Comparison of ENCODE assay signal across 8 cellular contexts in the genomic region with DNA sequence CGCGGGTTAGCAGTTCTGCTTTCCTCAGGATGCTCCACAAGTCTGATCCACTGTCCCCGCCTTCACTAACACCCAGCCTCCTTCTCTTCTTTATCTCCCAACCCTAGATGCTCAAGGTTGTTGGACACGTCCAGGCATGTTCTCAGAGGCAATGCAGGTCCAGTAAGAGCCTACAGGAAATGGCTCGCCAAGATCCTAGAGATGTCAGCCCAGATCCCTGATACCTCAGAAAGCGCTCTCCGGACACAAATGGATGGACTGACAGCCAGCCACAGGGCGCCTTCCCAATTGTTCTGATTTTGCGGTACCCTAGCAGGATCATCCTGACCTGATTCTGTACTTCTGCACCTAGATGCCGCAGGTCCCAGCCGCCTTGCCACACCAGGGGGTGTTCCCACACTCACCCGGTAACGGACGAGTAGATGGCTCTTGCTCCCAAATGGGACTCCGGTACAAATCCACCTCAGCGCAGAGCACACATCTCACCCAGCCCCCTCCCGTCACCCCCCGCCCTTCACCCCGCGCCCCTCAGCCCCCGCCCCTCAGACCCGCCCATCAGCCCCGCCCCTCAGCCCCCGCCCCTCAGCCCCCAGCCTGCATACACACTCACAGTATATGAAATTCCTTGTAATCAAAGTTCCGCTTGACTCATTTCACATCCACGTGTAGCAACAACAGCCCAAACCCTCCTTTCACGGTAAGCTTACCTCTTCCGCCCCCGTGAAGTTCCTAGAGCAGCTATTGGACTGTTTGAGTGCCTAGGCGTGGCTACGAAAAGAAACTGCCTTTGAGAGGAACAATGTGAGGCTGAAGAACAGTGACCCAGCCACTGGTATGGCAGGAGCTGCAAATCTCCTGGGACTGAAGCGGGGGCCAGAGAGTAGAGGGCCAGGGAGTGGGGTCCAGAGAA. TPM values are rescaled to one million over a fixed set of nuclear protein-coding genes. Genes with fewer than 3 reads are reported as not detected.
A peak's percentile ranks its signal among the peaks of the same experiment; 100 is the strongest.
DNase-seq lines count a peak whose midpoint lies in the region; ATAC-seq and TF ChIP-seq lines count a peak whose summit lies in the region.

A gene with protein sequence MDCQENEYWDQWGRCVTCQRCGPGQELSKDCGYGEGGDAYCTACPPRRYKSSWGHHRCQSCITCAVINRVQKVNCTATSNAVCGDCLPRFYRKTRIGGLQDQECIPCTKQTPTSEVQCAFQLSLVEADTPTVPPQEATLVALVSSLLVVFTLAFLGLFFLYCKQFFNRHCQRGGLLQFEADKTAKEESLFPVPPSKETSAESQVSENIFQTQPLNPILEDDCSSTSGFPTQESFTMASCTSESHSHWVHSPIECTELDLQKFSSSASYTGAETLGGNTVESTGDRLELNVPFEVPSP (minus strand): TSS at position 488 of the 910 bp plus-strand sequence. CDS start 23,058 bp downstream, outside the sequence.

- H4K20me1 ChIP-seq in KMS-11 (ENCODE audit: insufficient read depth): no peaks in the 10 kb centered on the region

- no peaks in the 10 kb centered on the region for H3K9me3 Mint-ChIP-seq in activated naive CD8-positive, alpha-beta T cell treated with anti-CD3 and anti-CD28 coated beads for 36 hours

- H3K36me3 Mint-ChIP-seq in activated naive CD8-positive, alpha-beta T cell treated with anti-CD3 and anti-CD28 coated beads for 36 hours: no peaks in the 10 kb centered on the region

- TF ChIP-seq CTCF in GM10266 (IDR thresholded peaks at IDR 0.05; ENCODE audit: control insufficient read depth, insufficient read depth, low read depth, missing control alignments) (no peak), KMS-11 (conservative IDR thresholded peaks at IDR 0.05; ENCODE audit: low read depth, low read length) (no peak), right atrium auricular region (IDR thresholded peaks at IDR 0.05) (no peak)

- H3K27ac ChIP-seq in KMS-11: no peak within 1 kb of the TSS
- no peak within 1 kb of the TSS for H3K27ac ChIP-seq in right atrium auricular region

- H3K27ac Mint-ChIP-seq in activated naive CD8-positive, alpha-beta T cell treated with anti-CD3 and anti-CD28 coated beads for 36 hours: no peak within 1 kb of the TSS

- H3K4me1 Mint-ChIP-seq in activated naive CD8-positive, alpha-beta T cell treated with anti-CD3 and anti-CD28 coated beads for 36 hours: peaks cover 7% of the 10 kb centered on the region

- H3K27me3 ChIP-seq in KMS-11 (ENCODE audit: insufficient read depth, low read depth) (no peaks in the 10 kb centered on the region), right atrium auricular region (no peaks in the 10 kb centered on the region)

- no peaks in the 10 kb centered on the region for H3K79me2 ChIP-seq in KMS-11 (ENCODE audit: insufficient read depth, low read depth)

- peak within 1 kb of the TSS; percentile 63 for H3K4me2 ChIP-seq in KMS-11

- H3K9me3 ChIP-seq in right atrium auricular region: no peaks in the 10 kb centered on the region

- H3K4me1 ChIP-seq in KMS-11 (ENCODE audit: low read depth, poor library complexity, severe bottlenecking) (no peaks in the 10 kb centered on the region), right atrium auricular region (no peaks in the 10 kb centered on the region)

- peak within 1 kb of the TSS; percentile 25; the same call in 1 of the 2 replicates for H3K9ac ChIP-seq in KMS-11

- peak within 1 kb of the TSS; percentile 83 for H2AFZ ChIP-seq in KMS-11 (ENCODE audit: low read depth)

- H3K4me3 Mint-ChIP-seq in activated naive CD8-positive, alpha-beta T cell treated with anti-CD3 and anti-CD28 coated beads for 36 hours: peak within 1 kb of the TSS; percentile 71

- H3K4me3 ChIP-seq in KMS-11 (IDR thresholded peaks at IDR 0.05; ENCODE audit: insufficient read depth, low read depth, low read length): no peak within 1 kb of the TSS
- peak within 1 kb of the TSS; percentile 7 to 41 for H3K4me3 ChIP-seq in right atrium auricular region

- H3K36me3 ChIP-seq in KMS-11 (ENCODE audit: insufficient read depth) (no peaks in the 10 kb centered on the region), right atrium auricular region (no peaks in the 10 kb centered on the region)

- peak; percentile 92 for ATAC-seq in GM21723 (IDR thresholded peaks at IDR 0.05; ENCODE audit: unreplicated experiment)

- H3K27me3 Mint-ChIP-seq in activated naive CD8-positive, alpha-beta T cell treated with anti-CD3 and anti-CD28 coated beads for 36 hours: peaks cover 5% of the 10 kb centered on the region

- DNase-seq in GM10266 (ENCODE audit: extremely low spot score) (peak; percentile 52), right atrium auricular region (ENCODE audit: low spot score) (no peak), retina (peak; percentile 42), NCI-H510A treated with DMSO at 0.1 percent for 48 hours (lab: John Stamatoyannopoulos, UW) (no peak), cerebellum (ENCODE audit: low spot score) (no peak)
- DNase-seq in activated naive CD8-positive, alpha-beta T cell treated with anti-CD3 and anti-CD28 coated beads for 36 hours: peak; percentile 28

RNA-seq across cellular contexts. Expression of the gene that starts here (rescaled TPM):
- under 1 TPM; 0.87 to 0.92 TPM for total RNA-seq in activated naive CD8-positive, alpha-beta T cell treated with anti-CD3 and anti-CD28 coated beads for 36 hours
- total RNA-seq in right atrium auricular region (1 to 10 TPM in 1 of 2 donors, under 1 TPM in 1; 0.83 to 1.3 TPM), cerebellum (1.8 TPM)

Comparison
In these comparisons a context has a peak if more than half of its experiments do, and no peak if none do; other contexts are left out.
1. Peak in DNase-seq in activated naive CD8-positive, alpha-beta T cell treated with anti-CD3 and anti-CD28 coated beads for 36 hours; RNA of the gene not detected or under 1 TPM.
2. DNase-seq: peak in GM10266 (single experiment) and retina (single experiment); none in right atrium auricular region (single experiment), NCI-H510A treated with DMSO at 0.1 percent for 48 hours (single experiment) and cerebellum (single experiment).